15 cellular contexts compared by ENCODE assay signal in the genomic region with DNA sequence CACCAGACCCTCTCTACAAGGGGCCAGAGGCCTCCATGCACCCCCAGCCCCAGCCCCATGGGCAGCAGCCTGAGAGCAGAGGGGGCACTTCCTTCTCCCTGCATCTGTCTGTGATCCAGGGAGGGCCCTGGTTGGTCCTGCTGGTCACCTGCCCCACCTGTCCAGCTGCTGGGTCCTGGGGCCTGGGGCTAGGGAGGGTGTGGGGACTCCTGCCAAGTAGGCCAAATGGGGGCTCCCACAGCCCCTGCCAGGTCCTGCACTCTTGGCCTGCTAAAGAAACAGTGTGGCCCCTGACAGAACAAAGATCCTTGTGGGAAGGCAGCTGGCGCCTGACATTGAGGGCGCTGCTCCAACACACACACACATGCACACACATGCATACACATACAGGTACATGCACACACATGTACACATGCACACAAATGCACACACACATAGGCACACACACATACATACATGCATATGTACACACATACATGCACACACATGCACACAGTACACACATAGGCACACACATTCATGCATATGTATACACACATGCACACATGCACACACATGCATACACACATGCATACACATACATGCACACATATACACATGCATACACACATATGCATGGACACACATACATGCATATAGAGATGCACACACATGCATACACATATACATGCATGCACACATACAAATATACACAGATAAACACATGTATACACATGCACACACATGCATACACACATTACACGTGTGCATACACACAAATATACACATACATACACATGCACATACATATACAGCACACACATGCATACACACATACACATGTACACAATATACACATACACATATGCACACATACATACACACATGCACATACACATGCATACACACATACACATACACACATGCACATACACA.
"Had no signal": no experiment of that assay in that cellular context is flagged by ENCODE, and none has a peak within 500 bp of the region (broad histone marks: within the 10 kb centered on the region; RNA-seq: fewer than 3 reads in every experiment).

No MANE protein-coding gene starts in this region.

- ATAC-seq: activated CD4-positive, alpha-beta T cell treated with anti-CD3 and anti-CD28 coated beads for 36 hours; activated CD8-positive, alpha-beta T cell treated with anti-CD3 and anti-CD28 coated beads, Interleukin-2, amount 10 ng/mL, durations not matched to agents 7 days and 5 days; heart right ventricle; naive thymus-derived CD8-positive, alpha-beta T cell; right lobe of liver; stimulated activated memory B cell treated with anti-CD40 and anti-IgM and Interleukin-4, amounts not matched to agents 10 μg/mL and 1 μg/mL and 100 μg/mL, for 72 hours; WTC11 had no signal

- DNase-seq: activated CD4-positive, alpha-beta T cell treated with anti-CD3 and anti-CD28 coated beads for 36 hours; activated CD8-positive, alpha-beta T cell treated with anti-CD3 and anti-CD28 coated beads, Interleukin-2, amount 10 ng/mL, durations not matched to agents 7 days and 5 days; activated gamma-delta T cell; dermis blood vessel endothelial cell; effector memory CD4-positive, alpha-beta T cell; esophagus squamous epithelium; heart right ventricle; naive thymus-derived CD8-positive, alpha-beta T cell; small intestine; stimulated activated CD4-positive, alpha-beta T cell treated with anti-CD3 and anti-CD28 coated beads, Interleukin-4, amount 100 ng/mL, for 24 hours; SW 1271 had no signal

- FAIRE-seq: small intestine, TTC549 had no signal
